In the genomic region with DNA sequence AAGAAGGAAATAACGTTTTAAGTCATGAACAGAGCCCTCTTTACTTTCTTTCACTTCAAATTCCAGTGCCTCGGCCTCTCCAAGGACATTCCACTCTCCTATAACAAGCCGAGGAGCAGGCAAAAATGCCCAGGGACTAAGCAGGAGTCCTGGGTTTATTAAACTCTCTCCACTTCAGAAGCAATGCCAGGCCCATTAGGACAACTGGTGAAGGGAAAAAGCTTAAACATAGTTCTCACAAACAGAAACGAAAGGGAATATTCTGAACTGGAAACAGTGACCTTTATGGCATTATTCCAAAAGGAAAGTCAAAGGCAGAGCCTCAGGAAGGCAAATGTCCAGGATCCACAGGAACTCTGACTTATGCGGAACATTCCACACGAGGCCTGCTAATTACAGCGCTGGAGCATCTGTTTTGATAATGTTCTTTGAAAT, we compare ENCODE assay signal across 10 cellular contexts. TPM values are rescaled to one million over a fixed set of nuclear protein-coding genes. Genes with fewer than 3 reads are reported as not detected.
A peak's percentile ranks its signal among the peaks of the same experiment; 100 is the strongest.
DNase-seq lines count a peak whose midpoint lies in the region; ATAC-seq and TF ChIP-seq lines count a peak whose summit lies in the region.
"Had no signal": no experiment of that assay in that cellular context is flagged by ENCODE, and none has a peak within 500 bp of the region (broad histone marks: within the 10 kb centered on the region; RNA-seq: fewer than 3 reads in every experiment).

No MANE protein-coding gene starts in this region.

- H3K9me3 Mint-ChIP-seq in progenitor cell of endocrine pancreas (ENCODE audit: low read depth): no peaks in the 10 kb centered on the region

- H3K14ac ChIP-seq in mesenchymal stem cell (ENCODE audit: low read length in 2 of 2): no peak overlapping the region

- no peak overlapping the region for H3K23ac ChIP-seq in mesenchymal stem cell (ENCODE audit: low read length in 2 of 2)

- H3K4me2 ChIP-seq in mesenchymal stem cell (ENCODE audit: low read length, poor library complexity, severe bottlenecking): no peak overlapping the region

- H3K4me3 ChIP-seq in adipocyte (ENCODE audit: low read length) (peak overlapping the region; percentile 61), mesenchymal stem cell (ENCODE audit: insufficient read depth in 1 of 2, low read depth in 1 of 2, low read length in 2 of 2) (peak overlapping the region in 1 of 2 experiments; percentile 40)

- H3K79me1 ChIP-seq in mesenchymal stem cell (replicated peaks; ENCODE audit: low read length, poor library complexity, severe bottlenecking): no peaks in the 10 kb centered on the region

- H2AK5ac ChIP-seq in mesenchymal stem cell (ENCODE audit: low read length, severe bottlenecking): no peak overlapping the region

- no peak overlapping the region for H3K18ac ChIP-seq in mesenchymal stem cell (ENCODE audit: low read depth in 1 of 2, low read length in 2 of 2)

- H3K4me1 Mint-ChIP-seq in progenitor cell of endocrine pancreas (ENCODE audit: low read depth): peaks cover 4% of the 10 kb centered on the region

- no peaks in the 10 kb centered on the region for H3K9me3 ChIP-seq in adipocyte (ENCODE audit: control insufficient read depth, low read length)
- H3K9me3 ChIP-seq in mesenchymal stem cell (ENCODE audit: control insufficient read depth, low read length): no peaks in the 10 kb centered on the region

- no peak for ATAC-seq in HG02840 (IDR thresholded peaks at IDR 0.05; ENCODE audit: low FRiP score, unreplicated experiment)
- ATAC-seq: activated CD8-positive, alpha-beta T cell treated with anti-CD3 and anti-CD28 coated beads, Interleukin-2, amount 10 ng/mL, durations not matched to agents 7 days and 5 days had no signal

- no peaks in the 10 kb centered on the region for H3K36me3 Mint-ChIP-seq in progenitor cell of endocrine pancreas (ENCODE audit: insufficient read depth)

- no peaks in the 10 kb centered on the region for H3K27me3 ChIP-seq in adipocyte (replicated peaks; ENCODE audit: control insufficient read depth, insufficient read depth, low read length)
- H3K27me3 ChIP-seq in mesenchymal stem cell (ENCODE audit: control insufficient read depth in 1 of 2, insufficient read depth in 1 of 2, low read length in 2 of 2): no peaks in the 10 kb centered on the region

- H3K4me1 ChIP-seq in adipocyte (ENCODE audit: control insufficient read depth, insufficient read depth, low read length) (peaks cover 27% of the 10 kb centered on the region), mesenchymal stem cell (ENCODE audit: control insufficient read depth, insufficient read depth, low read depth, low read length) (no peaks in the 10 kb centered on the region)

- no peak overlapping the region for H3K4ac ChIP-seq in mesenchymal stem cell (ENCODE audit: low read depth in 1 of 2, low read length in 2 of 2)

- no peak overlapping the region for H2BK15ac ChIP-seq in mesenchymal stem cell (ENCODE audit: low read depth, poor library complexity, severe bottlenecking)

- no peak overlapping the region for H4K91ac ChIP-seq in mesenchymal stem cell (ENCODE audit: low read length)

- H4K8ac ChIP-seq in mesenchymal stem cell (ENCODE audit: low read length): peak overlapping the region; percentile 54

- H2BK12ac ChIP-seq in mesenchymal stem cell (ENCODE audit: low read length in 2 of 2): no peak overlapping the region

- H2BK120ac ChIP-seq in mesenchymal stem cell (ENCODE audit: low read depth, low read length): no peak overlapping the region

- no peaks in the 10 kb centered on the region for H3K27me3 Mint-ChIP-seq in progenitor cell of endocrine pancreas

- H2BK5ac ChIP-seq in mesenchymal stem cell (ENCODE audit: low read depth, low read length, poor library complexity, severe bottlenecking): no peak overlapping the region

- no peak overlapping the region for H3K27ac Mint-ChIP-seq in progenitor cell of endocrine pancreas
- H3K27ac Mint-ChIP-seq: activated CD8-positive, alpha-beta T cell treated with anti-CD3 and anti-CD28 coated beads, Interleukin-2, amount 10 ng/mL, durations not matched to agents 7 days and 5 days had no signal

- no peak for TF ChIP-seq CTCF in progenitor cell of endocrine pancreas (IDR thresholded peaks at IDR 0.05; ENCODE audit: unreplicated experiment)

- H3K36me3 ChIP-seq in adipocyte (ENCODE audit: control insufficient read depth, insufficient read depth, low read length, severe bottlenecking) (no peaks in the 10 kb centered on the region), mesenchymal stem cell (ENCODE audit: control insufficient read depth in 1 of 2, insufficient read depth in 2 of 2, low read depth in 1 of 2, low read length in 2 of 2) (no peaks in the 10 kb centered on the region)

- WGBS in mesenchymal stem cell: 77% methylated on average over 7 of the region's 7 CpGs

- peak; percentile 28 for DNase-seq in adipocyte (ENCODE audit: low read depth)
- DNase-seq in fibroblast of gingiva (ENCODE audit: low read depth): peak; percentile 76
- peak; percentile 59 for DNase-seq in mesenchymal stem cell
- peak; percentile 45 for DNase-seq in stromal cell of bone marrow (ENCODE audit: low read depth)
- DNase-seq in activated CD4-positive, alpha-beta T cell treated with anti-CD3 and anti-CD28 coated beads, Interleukin-2, amount 50 U/mL, for 48 hours: no peak
- no peak for DNase-seq in COLO829 (ENCODE audit: low spot score)
- DNase-seq in progenitor cell of endocrine pancreas (ENCODE audit: low spot score, unreplicated experiment): no peak
- DNase-seq: activated CD8-positive, alpha-beta T cell treated with anti-CD3 and anti-CD28 coated beads, Interleukin-2, amount 10 ng/mL, durations not matched to agents 7 days and 5 days; NCI-H2029 treated with DMSO at 0.1 percent for 48 hours had no signal

- H3K9ac ChIP-seq in adipocyte (ENCODE audit: low read length) (peak overlapping the region; percentile 80), mesenchymal stem cell (ENCODE audit: low read length) (peak overlapping the region; percentile 85)

- no peak overlapping the region for H3K4me3 Mint-ChIP-seq in progenitor cell of endocrine pancreas (ENCODE audit: low read depth)
- H3K4me3 Mint-ChIP-seq: activated CD8-positive, alpha-beta T cell treated with anti-CD3 and anti-CD28 coated beads, Interleukin-2, amount 10 ng/mL, durations not matched to agents 7 days and 5 days had no signal

- H2AFZ ChIP-seq in mesenchymal stem cell (ENCODE audit: low read depth, low read length): no peak overlapping the region

- no peak overlapping the region for H3K27ac ChIP-seq in mesenchymal stem cell (ENCODE audit: low read length, poor library complexity, severe bottlenecking)

RNA-seq across cellular contexts. Expression of gene MED4, which starts 30.9 kb away (rescaled TPM):
- 38.8 TPM for polyA plus RNA-seq in mesenchymal stem cell (2013, experiment 1 of 2)
- 39.3 TPM for polyA plus RNA-seq in mesenchymal stem cell (2013, experiment 2 of 2)
- 56.1 and 59.2 TPM in 2 replicates for total RNA-seq in progenitor cell of endocrine pancreas

Comparison
In these comparisons a context has a peak if more than half of its experiments do, and no peak if none do; other contexts are left out.
1. DNase-seq: peak in adipocyte (single experiment), fibroblast of gingiva (single experiment), mesenchymal stem cell (single experiment) and stromal cell of bone marrow (single experiment); none in activated CD4-positive, alpha-beta T cell treated with anti-CD3 and anti-CD28 coated beads, Interleukin-2, amount 50 U/mL, for 48 hours (0 of 2), COLO829 (single experiment) and progenitor cell of endocrine pancreas (single experiment).